In the genomic region with DNA sequence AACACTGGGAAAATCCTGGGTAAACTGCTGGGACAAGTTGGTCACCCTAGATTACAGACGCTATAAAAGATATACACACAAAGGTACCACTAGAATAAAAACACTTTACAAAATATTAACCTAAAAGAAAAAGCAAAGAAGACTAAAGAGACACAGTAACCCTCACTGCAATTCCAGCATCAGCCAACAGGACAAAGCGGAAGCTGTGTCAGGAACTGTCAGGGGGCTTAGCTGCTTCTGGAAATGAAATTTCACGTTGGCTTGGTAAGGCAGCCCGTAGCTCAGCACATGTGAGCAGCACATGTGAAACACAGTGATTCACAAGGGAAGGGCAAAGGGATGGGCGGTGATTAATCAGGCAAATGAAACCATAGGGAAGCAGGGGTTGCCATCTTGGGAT, we compare ENCODE assay signal across 1 cellular context.
TF ChIP-seq lines count a peak whose summit lies in the region.

No MANE protein-coding gene starts in this region.

TF ChIP-seq in WTC11, 78 proteins besides CTCF, POLR2A, EP300 and RAD21 (continued from another document):
- TF ChIP-seq, protein P1, sequence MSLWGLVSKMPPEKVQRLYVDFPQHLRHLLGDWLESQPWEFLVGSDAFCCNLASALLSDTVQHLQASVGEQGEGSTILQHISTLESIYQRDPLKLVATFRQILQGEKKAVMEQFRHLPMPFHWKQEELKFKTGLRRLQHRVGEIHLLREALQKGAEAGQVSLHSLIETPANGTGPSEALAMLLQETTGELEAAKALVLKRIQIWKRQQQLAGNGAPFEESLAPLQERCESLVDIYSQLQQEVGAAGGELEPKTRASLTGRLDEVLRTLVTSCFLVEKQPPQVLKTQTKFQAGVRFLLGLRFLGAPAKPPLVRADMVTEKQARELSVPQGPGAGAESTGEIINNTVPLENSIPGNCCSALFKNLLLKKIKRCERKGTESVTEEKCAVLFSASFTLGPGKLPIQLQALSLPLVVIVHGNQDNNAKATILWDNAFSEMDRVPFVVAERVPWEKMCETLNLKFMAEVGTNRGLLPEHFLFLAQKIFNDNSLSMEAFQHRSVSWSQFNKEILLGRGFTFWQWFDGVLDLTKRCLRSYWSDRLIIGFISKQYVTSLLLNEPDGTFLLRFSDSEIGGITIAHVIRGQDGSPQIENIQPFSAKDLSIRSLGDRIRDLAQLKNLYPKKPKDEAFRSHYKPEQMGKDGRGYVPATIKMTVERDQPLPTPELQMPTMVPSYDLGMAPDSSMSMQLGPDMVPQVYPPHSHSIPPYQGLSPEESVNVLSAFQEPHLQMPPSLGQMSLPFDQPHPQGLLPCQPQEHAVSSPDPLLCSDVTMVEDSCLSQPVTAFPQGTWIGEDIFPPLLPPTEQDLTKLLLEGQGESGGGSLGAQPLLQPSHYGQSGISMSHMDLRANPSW (CRISPR knock-in tag; conservative IDR thresholded peaks at IDR 0.05; ENCODE audit: low read depth): no peak
